In genomic region chr6:41530476-41530875, GRCh38 we compare ENCODE assay signal across 1 cellular context.
TF ChIP-seq lines count a peak whose summit lies in the region.

No MANE protein-coding gene starts in this region.

TF ChIP-seq in K562, 482 proteins besides CTCF, POLR2A, EP300 and RAD21:
- TF ChIP-seq, protein P1, sequence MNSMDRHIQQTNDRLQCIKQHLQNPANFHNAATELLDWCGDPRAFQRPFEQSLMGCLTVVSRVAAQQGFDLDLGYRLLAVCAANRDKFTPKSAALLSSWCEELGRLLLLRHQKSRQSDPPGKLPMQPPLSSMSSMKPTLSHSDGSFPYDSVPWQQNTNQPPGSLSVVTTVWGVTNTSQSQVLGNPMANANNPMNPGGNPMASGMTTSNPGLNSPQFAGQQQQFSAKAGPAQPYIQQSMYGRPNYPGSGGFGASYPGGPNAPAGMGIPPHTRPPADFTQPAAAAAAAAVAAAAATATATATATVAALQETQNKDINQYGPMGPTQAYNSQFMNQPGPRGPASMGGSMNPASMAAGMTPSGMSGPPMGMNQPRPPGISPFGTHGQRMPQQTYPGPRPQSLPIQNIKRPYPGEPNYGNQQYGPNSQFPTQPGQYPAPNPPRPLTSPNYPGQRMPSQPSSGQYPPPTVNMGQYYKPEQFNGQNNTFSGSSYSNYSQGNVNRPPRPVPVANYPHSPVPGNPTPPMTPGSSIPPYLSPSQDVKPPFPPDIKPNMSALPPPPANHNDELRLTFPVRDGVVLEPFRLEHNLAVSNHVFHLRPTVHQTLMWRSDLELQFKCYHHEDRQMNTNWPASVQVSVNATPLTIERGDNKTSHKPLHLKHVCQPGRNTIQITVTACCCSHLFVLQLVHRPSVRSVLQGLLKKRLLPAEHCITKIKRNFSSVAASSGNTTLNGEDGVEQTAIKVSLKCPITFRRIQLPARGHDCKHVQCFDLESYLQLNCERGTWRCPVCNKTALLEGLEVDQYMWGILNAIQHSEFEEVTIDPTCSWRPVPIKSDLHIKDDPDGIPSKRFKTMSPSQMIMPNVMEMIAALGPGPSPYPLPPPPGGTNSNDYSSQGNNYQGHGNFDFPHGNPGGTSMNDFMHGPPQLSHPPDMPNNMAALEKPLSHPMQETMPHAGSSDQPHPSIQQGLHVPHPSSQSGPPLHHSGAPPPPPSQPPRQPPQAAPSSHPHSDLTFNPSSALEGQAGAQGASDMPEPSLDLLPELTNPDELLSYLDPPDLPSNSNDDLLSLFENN (IDR thresholded peaks at IDR 0.05; ENCODE audit: low read depth in 2 of 2, low read length in 2 of 2) = no peak
- TF ChIP-seq ZNF316 (IDR thresholded peaks at IDR 0.05) = peak; percentile 35
- TF ChIP-seq, protein P2, sequence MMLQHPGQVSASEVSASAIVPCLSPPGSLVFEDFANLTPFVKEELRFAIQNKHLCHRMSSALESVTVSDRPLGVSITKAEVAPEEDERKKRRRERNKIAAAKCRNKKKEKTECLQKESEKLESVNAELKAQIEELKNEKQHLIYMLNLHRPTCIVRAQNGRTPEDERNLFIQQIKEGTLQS (IDR thresholded peaks at IDR 0.05) = no peak
- TF ChIP-seq, protein P2 (CRISPR knock-in tag; conservative IDR thresholded peaks at IDR 0.05) = no peak
- TF ChIP-seq ARNT (IDR thresholded peaks at IDR 0.05) = no peak
- TF ChIP-seq SREBF2 (CRISPR knock-in tag; IDR thresholded peaks at IDR 0.05) = no peak
- no peak for TF ChIP-seq RFX1 (IDR thresholded peaks at IDR 0.05)
- TF ChIP-seq ZC3H8 (IDR thresholded peaks at IDR 0.05) = no peak
TF ChIP-seq in K562: peak in this region for 1.
